ENCODE assay signal across 23 cellular contexts in the genomic region with DNA sequence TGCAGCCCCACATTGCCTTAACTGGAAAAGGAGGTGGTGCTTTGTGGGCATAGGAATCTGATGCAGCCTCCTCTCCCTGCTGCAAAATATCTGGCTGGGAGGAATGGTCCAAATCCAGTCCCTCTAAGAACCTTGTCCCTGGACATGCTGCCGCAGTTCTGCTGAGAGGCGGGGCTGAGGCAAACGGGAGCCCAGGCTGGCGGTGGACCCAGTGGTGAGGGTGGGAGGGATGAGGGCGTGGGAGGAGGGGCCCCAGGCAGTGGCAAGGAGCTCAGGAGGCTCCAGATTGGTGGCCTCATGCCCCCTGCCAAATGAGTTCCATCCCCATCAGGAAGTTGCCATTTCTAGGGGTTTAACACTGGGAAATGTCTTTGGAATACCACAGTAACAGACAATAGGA. TPM values are rescaled to one million over a fixed set of nuclear protein-coding genes. Genes with fewer than 3 reads are reported as not detected.
DNase-seq lines count a peak whose midpoint lies in the region; ATAC-seq, FAIRE-seq and TF ChIP-seq lines count a peak whose summit lies in the region.
"Had no signal": no experiment of that assay in that cellular context is flagged by ENCODE, and none has a peak within 500 bp of the region (broad histone marks: within the 10 kb centered on the region; RNA-seq: fewer than 3 reads in every experiment).

No MANE protein-coding gene starts in this region.

- H3K79me1 ChIP-seq in H1 (ENCODE audit: low read depth, low read length), result no peaks in the 10 kb centered on the region
- H3K79me1 ChIP-seq in mesendoderm (ENCODE audit: low read length), result no peaks in the 10 kb centered on the region

- no peak overlapping the region for H2AK5ac ChIP-seq in H1 (ENCODE audit: low read depth, low read length)
- no peak overlapping the region for H2AK5ac ChIP-seq in mesendoderm (ENCODE audit: low read length)

- H4K5ac ChIP-seq in H1 (ENCODE audit: insufficient read length, low read depth, low read length) (no peak overlapping the region), mesendoderm (ENCODE audit: low read length) (no peak overlapping the region)

- H3K4me2 ChIP-seq in BLaER1 (peak overlapping the region; percentile 72; the same call in 1 of the 2 replicates), GM23338 (no peak overlapping the region), H1 (ENCODE audit: insufficient read depth in 1 of 2, low read depth in 2 of 2, low read length in 2 of 2) (no peak overlapping the region), mesendoderm (ENCODE audit: low read length) (no peak overlapping the region)
- H3K4me2 ChIP-seq: A549 had no signal

- CTCF ChIA-PET in H1 (lab: Charles Lee; ENCODE audit: partially characterized antibody), result interaction anchor here (0.6 to 2.3 kb wide), 8 partner anchors 9 to 159 kb away, joined by 3 to 17 read pairs (median 4); no protein-coding TSS in a partner anchor

- H3K4me3 ChIP-seq in BLaER1, result no peak overlapping the region
- no peak overlapping the region for H3K4me3 ChIP-seq in GM23338
- H3K4me3 ChIP-seq in H1 (ENCODE audit: extremely low read depth in 1 of 4, insufficient read depth in 2 of 4, low read depth in 3 of 4, low read length in 4 of 4), result no peak overlapping the region
- H3K4me3 ChIP-seq in mesendoderm (ENCODE audit: low read length), result no peak overlapping the region
- H3K4me3 ChIP-seq in gastroesophageal sphincter, result no peak overlapping the region
- H3K4me3 ChIP-seq: A549, SJSA1 had no signal

- TF ChIP-seq EP300 in H1 (IDR thresholded peaks at IDR 0.05; ENCODE audit: borderline replicate concordance in 1 of 2, low read depth in 2 of 2, low read length in 2 of 2) (no peak), gastroesophageal sphincter (IDR thresholded peaks at IDR 0.05) (no peak)

- H3K36me3 ChIP-seq in BLaER1 (no peaks in the 10 kb centered on the region), GM23338 (ENCODE audit: insufficient read depth) (no peaks in the 10 kb centered on the region), H1 (ENCODE audit: control insufficient read depth in 2 of 4, insufficient read depth in 4 of 4, low read length in 3 of 4) (no peaks in the 10 kb centered on the region), mesendoderm (ENCODE audit: control insufficient read depth, insufficient read depth, low read length) (no peaks in the 10 kb centered on the region), gastroesophageal sphincter (peaks cover 0 to 22% of the 10 kb centered on the region in 2 donors)
- H3K36me3 ChIP-seq: BE2C had no signal

- H2AFZ ChIP-seq in GM23338, result no peak overlapping the region
- H2AFZ ChIP-seq in H1 (ENCODE audit: low read length), result no peak overlapping the region

- H4K20me1 ChIP-seq in BLaER1, result no peaks in the 10 kb centered on the region
- H4K20me1 ChIP-seq in GM23338 (replicated peaks; ENCODE audit: insufficient read depth), result no peaks in the 10 kb centered on the region
- H4K20me1 ChIP-seq in H1 (replicated peaks in 1 of 2; ENCODE audit: control insufficient read depth in 1 of 2, insufficient read depth in 2 of 2, low read length in 2 of 2), result no peaks in the 10 kb centered on the region

- peak overlapping the region; percentile 16; the same call in 1 of the 2 replicates for H3K27ac ChIP-seq in BLaER1
- H3K27ac ChIP-seq in GM23338 (ENCODE audit: low read depth), result no peak overlapping the region
- H3K27ac ChIP-seq in H1 (ENCODE audit: low read depth, low read length), result no peak overlapping the region
- no peak overlapping the region for H3K27ac ChIP-seq in mesendoderm (ENCODE audit: low read depth, low read length)
- no peak overlapping the region for H3K27ac ChIP-seq in gastroesophageal sphincter
- H3K27ac ChIP-seq: A549, SJSA1 had no signal

- H4K8ac ChIP-seq in H1 (ENCODE audit: extremely low read depth, insufficient read depth, low read length) (peak overlapping the region; percentile 15; the same call in 1 of the 2 replicates), mesendoderm (ENCODE audit: low read depth, low read length) (no peak overlapping the region)

- no peak for TF ChIP-seq POLR2A in H1 (IDR thresholded peaks at IDR 0.05; ENCODE audit: control extremely low read depth in 1 of 2, low read depth in 2 of 2, low read length in 2 of 2)
- no peak for TF ChIP-seq POLR2A in gastroesophageal sphincter (IDR thresholded peaks at IDR 0.05)

- H3K9me2 ChIP-seq in GM23338 (ENCODE audit: insufficient read depth), result no peaks in the 10 kb centered on the region

- H3K27ac Mint-ChIP-seq in GM23338, result no peak overlapping the region
- H3K27ac Mint-ChIP-seq: CD4-positive, alpha-beta T cell had no signal

- H3K4me3 Mint-ChIP-seq in GM23338, result no peak overlapping the region
- H3K4me3 Mint-ChIP-seq: CD4-positive, alpha-beta T cell had no signal

- H3K27me3 ChIP-seq in BLaER1, result no peaks in the 10 kb centered on the region
- no peaks in the 10 kb centered on the region for H3K27me3 ChIP-seq in GM23338 (ENCODE audit: insufficient read depth)
- no peaks in the 10 kb centered on the region for H3K27me3 ChIP-seq in H1 (replicated peaks in 1 of 4; ENCODE audit: control insufficient read depth in 3 of 4, extremely low read depth in 1 of 4, insufficient read depth in 3 of 4, low read length in 3 of 4)
- H3K27me3 ChIP-seq in mesendoderm (ENCODE audit: insufficient read depth, low read length, poor library complexity), result no peaks in the 10 kb centered on the region
- no peaks in the 10 kb centered on the region for H3K27me3 ChIP-seq in gastroesophageal sphincter
- H3K27me3 ChIP-seq: BE2C, SJSA1 had no signal

- H3K9ac ChIP-seq in BLaER1 (no peak overlapping the region), H1 (replicated peaks in 1 of 4; ENCODE audit: extremely low read depth in 1 of 4, low read depth in 3 of 4, low read length in 3 of 4) (no peak overlapping the region), mesendoderm (ENCODE audit: low read length) (no peak overlapping the region)

- H3K23ac ChIP-seq in H1 (ENCODE audit: insufficient read length) (no peak overlapping the region), mesendoderm (ENCODE audit: low read length) (no peak overlapping the region)

- no peak overlapping the region for H2BK12ac ChIP-seq in H1 (ENCODE audit: low read depth, low read length)

- H3K14ac ChIP-seq in H1 (ENCODE audit: insufficient read length), result no peak overlapping the region

- peaks cover 11% of the 10 kb centered on the region for H3K27me3 Mint-ChIP-seq in GM23338 (ENCODE audit: insufficient read depth, low read depth, poor library complexity)
- H3K27me3 Mint-ChIP-seq: CD4-positive, alpha-beta T cell had no signal

- TF ChIP-seq CTCF in GM23338 (conservative IDR thresholded peaks at IDR 0.05; ENCODE audit: low read depth in 2 of 2) (no peak), H1 (IDR thresholded peaks at IDR 0.05; ENCODE audit: control extremely low read depth in 1 of 3, insufficient read depth in 1 of 3, low read depth in 1 of 3, low read length in 3 of 3) (no peak), gastroesophageal sphincter (IDR thresholded peaks at IDR 0.05) (no peak)

- WGBS in H1 (ENCODE audit: extremely low coverage in 1 of 2, insufficient coverage in 1 of 2, insufficient read length in 1 of 2, insufficient replicate concordance in 2 of 2, low coverage in 1 of 2, low lambda C conversion rate in 2 of 2, missing lambda C conversion rate in 1 of 2), 2 experiments, result 63% methylated on average over 5 of the region's 5 CpGs; no CpG with 5 or more reads in 1 of the 2 experiments
- WGBS in mesendoderm (ENCODE audit: extremely low coverage, insufficient coverage, low lambda C conversion rate), result no CpG with 5 or more reads among the region's 5 CpGs
- 100% methylated on average over 1 of the region's 5 CpGs; no CpG with 5 or more reads in 1 of the 2 donors for WGBS in gastroesophageal sphincter (ENCODE audit: low coverage in 1 of 2), 2 donors

- H3K9me3 Mint-ChIP-seq in GM23338, result no peaks in the 10 kb centered on the region
- H3K9me3 Mint-ChIP-seq: CD4-positive, alpha-beta T cell had no signal

- H4K91ac ChIP-seq in H1 (replicated peaks; ENCODE audit: insufficient read length, low read length), result no peak overlapping the region

- no peaks in the 10 kb centered on the region for H3K79me2 ChIP-seq in GM23338 (replicated peaks; ENCODE audit: insufficient read depth)
- H3K79me2 ChIP-seq in H1 (ENCODE audit: control insufficient read depth in 1 of 2, insufficient read depth in 2 of 2, low read length in 2 of 2), result no peaks in the 10 kb centered on the region
- H3K79me2 ChIP-seq in mesendoderm (ENCODE audit: control insufficient read depth, insufficient read depth, low read length), result no peaks in the 10 kb centered on the region

- peaks cover 28% of the 10 kb centered on the region for H3K4me1 Mint-ChIP-seq in GM23338

- H3K56ac ChIP-seq in H1 (replicated peaks; ENCODE audit: insufficient read length, low read depth, low read length), result no peak overlapping the region
- H3K56ac ChIP-seq in mesendoderm (ENCODE audit: low read length), result no peak overlapping the region

- H3F3A ChIP-seq in GM23338 (replicated peaks; ENCODE audit: low read depth), result no peaks in the 10 kb centered on the region

- H3K18ac ChIP-seq in H1 (ENCODE audit: extremely low read depth, low read length) (no peak overlapping the region), mesendoderm (ENCODE audit: low read length) (no peak overlapping the region)

- H2BK120ac ChIP-seq in H1 (replicated peaks; ENCODE audit: low read depth, low read length), result no peak overlapping the region
- H2BK120ac ChIP-seq in mesendoderm (ENCODE audit: low read depth, low read length), result no peak overlapping the region

- FAIRE-seq in H1 (lab: Jason Lieb, UNC), result no peak
- FAIRE-seq: A549 had no signal

- POLR2A ChIA-PET in H1 (lab: Charles Lee; ENCODE audit: partially characterized antibody), result no interaction called here

- peaks cover 6% of the 10 kb centered on the region; the same call in 1 of the 3 replicates for H3K36me3 Mint-ChIP-seq in GM23338 (ENCODE audit: low read depth)

- H2BK15ac ChIP-seq in H1 (ENCODE audit: low read length) (no peak overlapping the region), mesendoderm (replicated peaks; ENCODE audit: low read depth) (no peak overlapping the region)

- H3K23me2 ChIP-seq in H1 (ENCODE audit: low read depth, low read length), result no peaks in the 10 kb centered on the region

- H2BK5ac ChIP-seq in H1 (ENCODE audit: low read depth, low read length) (no peak overlapping the region), mesendoderm (ENCODE audit: low read length) (no peak overlapping the region)

- no peak overlapping the region for H3K4ac ChIP-seq in H1 (replicated peaks; ENCODE audit: insufficient read length, low read depth, low read length)
- H3K4ac ChIP-seq in mesendoderm (ENCODE audit: low read depth, low read length), result no peak overlapping the region

- H3K9me3 ChIP-seq in BLaER1 (no peaks in the 10 kb centered on the region), H1 (ENCODE audit: insufficient read depth in 2 of 2, low read depth in 1 of 2, low read length in 1 of 2) (no peaks in the 10 kb centered on the region), gastroesophageal sphincter (no peaks in the 10 kb centered on the region)
- H3K9me3 ChIP-seq: A549, BE2C, SJSA1 had no signal

- H3K4me1 ChIP-seq in BLaER1 (peaks cover 96% of the 10 kb centered on the region), GM23338 (ENCODE audit: insufficient read depth) (peaks cover 13% of the 10 kb centered on the region; the same call in 1 of the 2 replicates), H1 (replicated peaks in 1 of 4; ENCODE audit: control insufficient read depth in 3 of 4, insufficient read depth in 4 of 4, low read length in 3 of 4) (peaks cover 0 to 10% (median 3%) of the 10 kb centered on the region in 4 experiments; a peak in 4 of 7 replicates), mesendoderm (ENCODE audit: control insufficient read depth, low read depth, low read length) (peaks cover 2% of the 10 kb centered on the region), gastroesophageal sphincter (no peaks in the 10 kb centered on the region)
- H3K4me1 ChIP-seq: A549, BE2C, SJSA1 had no signal

- peak; percentile 18 for DNase-seq in GM23338 (ENCODE audit: low spot score)
- no peak for DNase-seq in H1 (ENCODE audit: low read depth in 1 of 2, low spot score in 2 of 2)
- DNase-seq in mesendoderm, result peak; percentile 37
- DNase-seq in amniotic stem cell (lab: John Stamatoyannopoulos, UW), result no peak
- no peak for DNase-seq in stimulated activated CD4-positive, alpha-beta T cell treated with anti-CD3 and anti-CD28 coated beads, Interleukin-2, amount 100 ng/mL, for 48 hours
- DNase-seq: BE2C; CD4-positive, alpha-beta T cell; COR-L47; DMS79; KG1; NCI-H1092; NCI-H1436; NCI-H187 treated with DMSO at 0.1 percent for 48 hours; NCI-H226; NCI-H510A treated with DMSO at 0.1 percent for 48 hours; NCI-H748 treated with DMSO at 0.1 percent for 48 hours had no signal

- ATAC-seq in GM23338 (peak; percentile 48), gastroesophageal sphincter (no peak), GM18511 (IDR thresholded peaks at IDR 0.05; ENCODE audit: unreplicated experiment) (no peak)
- ATAC-seq: A549, HCT116, Panc1 had no signal

- TF ChIP-seq RAD21 in H1 (IDR thresholded peaks at IDR 0.05 in 1 of 2, conservative IDR thresholded peaks at IDR 0.05 in 1 of 2; ENCODE audit: low read depth in 2 of 2, low read length in 2 of 2), result no peak

- H2BK20ac ChIP-seq in H1 (ENCODE audit: low read length), result no peak overlapping the region

RNA-seq across cellular contexts. Expression of gene ZAP70, which starts 36.2 kb away (rescaled TPM):
- total RNA-seq in GM23338 (2014; rRNA removed; shearing (Covaris generic)), result 0.12 and 0.42 TPM in 2 replicates
- polyA plus RNA-seq in GM23338 (2016; fragmentation: Nextera tagmentation; extraction: Ambion mirVana) (not detected in 2 replicates), H1 (2011; rRNA removed) (0.15 and 0.20 TPM in 2 replicates)
- not detected in 2 replicates for total RNA-seq in H1 (2021; fragmentation: NEBNext Ultra II Directional; extraction: Animal tissue kit (Norgen Biotek cat#: 25700))
- polyA plus RNA-seq in H1 (2011; cell fraction: cytosol; rRNA removed), result 0.19 TPM
- polyA plus RNA-seq in H1 (2011; cell fraction: nucleus; rRNA removed), result 0.77 TPM
- 0.13 to 0.35 TPM (median 0.26 TPM) in 4 replicates for polyA plus RNA-seq in H1 (2012, experiment 1 of 2)
- 0.17 TPM for polyA plus RNA-seq in H1 (2012, experiment 2 of 2)
- polyA plus RNA-seq in H1 (2013, experiment 1 of 2), result not detected
- polyA plus RNA-seq in H1 (2013, experiment 2 of 2), result 0.06 TPM
- 0.05 TPM in 1 of 2 replicates, not detected in the other for polyA minus RNA-seq in H1 (2011; rRNA and poly(A)+ RNA removed)
- not detected for polyA minus RNA-seq in H1 (2011; cell fraction: cytosol; rRNA and poly(A)+ RNA removed)
- polyA minus RNA-seq in H1 (2011; cell fraction: nucleus; rRNA and poly(A)+ RNA removed), result not detected
- 0.46 TPM for polyA plus RNA-seq in mesendoderm (2013, experiment 1 of 2)
- 0.63 TPM for polyA plus RNA-seq in mesendoderm (2013, experiment 2 of 2)
- 1 to 10 TPM in 2 of 4 donors, under 1 TPM in 2; 0.46 to 2.2 (median 1.5) TPM for total RNA-seq in gastroesophageal sphincter
- total RNA-seq: SJSA1 had no signal

Comparison
In these comparisons a context has a peak if more than half of its experiments do, and no peak if none do; other contexts are left out.
1. DNase-seq: peak in GM23338 (single experiment) and mesendoderm (single experiment); none in H1 (0 of 2), amniotic stem cell (single experiment) and stimulated activated CD4-positive, alpha-beta T cell treated with anti-CD3 and anti-CD28 coated beads, Interleukin-2, amount 100 ng/mL, for 48 hours (0 of 2).